1 cellular context compared by ENCODE assay signal in the genomic region with DNA sequence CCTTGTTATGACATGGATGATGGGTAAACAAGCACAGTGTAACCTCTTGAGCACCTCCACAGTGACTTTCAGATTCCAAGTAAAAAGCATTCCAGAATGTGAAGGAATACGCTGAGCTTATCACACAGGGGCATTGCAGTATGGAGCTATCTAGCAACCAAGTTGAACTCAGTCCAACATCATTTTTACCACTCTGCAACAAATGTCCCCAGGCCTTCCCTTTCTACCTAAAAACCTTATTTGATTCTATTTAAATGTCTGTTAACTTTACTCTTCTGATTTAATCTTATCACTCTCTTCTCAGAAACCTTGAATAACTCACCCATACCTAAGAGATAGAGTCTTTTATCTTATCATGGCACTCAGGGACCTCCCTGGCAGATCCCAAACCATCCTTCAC.
TF ChIP-seq lines count a peak whose summit lies in the region.

No MANE protein-coding gene starts in this region.

TF ChIP-seq in IMR-90, 13 proteins besides CTCF, POLR2A, EP300 and RAD21:
- TF ChIP-seq, protein P1, sequence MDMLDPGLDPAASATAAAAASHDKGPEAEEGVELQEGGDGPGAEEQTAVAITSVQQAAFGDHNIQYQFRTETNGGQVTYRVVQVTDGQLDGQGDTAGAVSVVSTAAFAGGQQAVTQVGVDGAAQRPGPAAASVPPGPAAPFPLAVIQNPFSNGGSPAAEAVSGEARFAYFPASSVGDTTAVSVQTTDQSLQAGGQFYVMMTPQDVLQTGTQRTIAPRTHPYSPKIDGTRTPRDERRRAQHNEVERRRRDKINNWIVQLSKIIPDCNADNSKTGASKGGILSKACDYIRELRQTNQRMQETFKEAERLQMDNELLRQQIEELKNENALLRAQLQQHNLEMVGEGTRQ (IDR thresholded peaks at IDR 0.05; ENCODE audit: low read depth, low read length) = no peak
- no peak for TF ChIP-seq MXI1 (IDR thresholded peaks at IDR 0.05; ENCODE audit: borderline replicate concordance, low read depth, low read length)
- no peak for TF ChIP-seq CHD1 (IDR thresholded peaks at IDR 0.05; ENCODE audit: low read depth, low read length)
TF ChIP-seq in IMR-90: peak in this region for 0.
